11 cellular contexts compared by ENCODE assay signal in genomic region chr2:231683292-231683898, GRCh38. TPM values are rescaled to one million over a fixed set of nuclear protein-coding genes. Genes with fewer than 3 reads are reported as not detected.
DNase-seq lines count a peak whose midpoint lies in the region; ATAC-seq and TF ChIP-seq lines count a peak whose summit lies in the region.
"Had no signal": no experiment of that assay in that cellular context is flagged by ENCODE, and none has a peak within 500 bp of the region (broad histone marks: within the 10 kb centered on the region; RNA-seq: fewer than 3 reads in every experiment).

No MANE protein-coding gene starts in this region.

- H3K9me2 ChIP-seq in OCI-LY1 (ENCODE audit: low read depth, low read length): no peaks in the 10 kb centered on the region

- peaks cover 9 to 18% (median 14%) of the 10 kb centered on the region in 3 donors for H3K4me1 Mint-ChIP-seq in T-cell

- no peaks in the 10 kb centered on the region for H3K79me2 ChIP-seq in OCI-LY1 (ENCODE audit: insufficient read depth, low read length)

- peak overlapping the region in 6 of 10 experiments; percentile 68 to 76 (median 72); a peak in 12 of 20 replicates for H3K4me3 ChIP-seq in BLaER1 treated with 17β-estradiol and CSF1 and Interleukin-3, amounts not matched to agents 10 nM and 100 nM
- H3K4me3 ChIP-seq in Jurkat, Clone E6-1 (ENCODE audit: low read length): peak overlapping the region; percentile 32
- peak overlapping the region; percentile 54 for H3K4me3 ChIP-seq in OCI-LY1 (ENCODE audit: low read depth, low read length, poor library complexity, severe bottlenecking)
- H3K4me3 ChIP-seq: adrenal gland had no signal

- peaks cover 87 to 93% (median 90%) of the 10 kb centered on the region in 10 experiments for H3K4me1 ChIP-seq in BLaER1 treated with 17β-estradiol and CSF1 and Interleukin-3, amounts not matched to agents 10 nM and 100 nM
- peaks cover 79% of the 10 kb centered on the region for H3K4me1 ChIP-seq in OCI-LY1 (ENCODE audit: insufficient read depth, low read length, severe bottlenecking)

- H3F3A ChIP-seq in OCI-LY1 (ENCODE audit: insufficient read depth, low read length): peaks cover 4% of the 10 kb centered on the region; the same call in 1 of the 2 replicates

- H3K9me3 ChIP-seq in BLaER1 treated with 17β-estradiol and CSF1 and Interleukin-3, amounts not matched to agents 10 nM and 100 nM (replicated peaks in 1 of 11): no peaks in the 10 kb centered on the region
- H3K9me3 ChIP-seq in OCI-LY1 (ENCODE audit: low read length): no peaks in the 10 kb centered on the region
- H3K9me3 ChIP-seq: adrenal gland had no signal

- no peaks in the 10 kb centered on the region for H3K36me3 ChIP-seq in BLaER1 treated with 17β-estradiol and CSF1 and Interleukin-3, amounts not matched to agents 10 nM and 100 nM
- no peaks in the 10 kb centered on the region for H3K36me3 ChIP-seq in OCI-LY1 (ENCODE audit: insufficient read depth, low read length)
- H3K36me3 ChIP-seq: adrenal gland had no signal

- H3K36me3 Mint-ChIP-seq in T-cell: no peaks in the 10 kb centered on the region

- H3K4me2 ChIP-seq in BLaER1 treated with 17β-estradiol and CSF1 and Interleukin-3, amounts not matched to agents 10 nM and 100 nM: peak overlapping the region; percentile 83 to 100 (median 95)
- peak overlapping the region; percentile 61 for H3K4me2 ChIP-seq in OCI-LY1 (ENCODE audit: low read length)

- H2AFZ ChIP-seq in OCI-LY1 (ENCODE audit: low read length): no peak overlapping the region

- ATAC-seq in GM18861 (IDR thresholded peaks at IDR 0.05; ENCODE audit: unreplicated experiment): no peak
- no peak for ATAC-seq in HG03571 (IDR thresholded peaks at IDR 0.05; ENCODE audit: unreplicated experiment)
- no peak for ATAC-seq in T-cell (replicated peaks in 1 of 4)

- no peak for DNase-seq in Jurkat, Clone E6-1 (ENCODE audit: low read depth, low spot score)
- DNase-seq in myocyte (ENCODE audit: low read depth) (peak; percentile 60), T-cell (no peak)
- no peak for DNase-seq in activated effector memory CD4-positive, alpha-beta T cell treated with Interleukin-2 at 50 U/mL for 16 hours
- DNase-seq: adrenal gland, AML-193, immature natural killer cell had no signal

- peak overlapping the region; percentile 87 to 100 (median 98); a peak in 20 of 22 replicates for H3K27ac ChIP-seq in BLaER1 treated with 17β-estradiol and CSF1 and Interleukin-3, amounts not matched to agents 10 nM and 100 nM
- H3K27ac ChIP-seq in OCI-LY1 (ENCODE audit: low read depth, low read length, poor library complexity, severe bottlenecking): peak overlapping the region; percentile 96
- H3K27ac ChIP-seq: adrenal gland had no signal

- TF ChIP-seq CTCF in OCI-LY1 (IDR thresholded peaks at IDR 0.05; ENCODE audit: low read length): no peak

- H3K27me3 Mint-ChIP-seq in T-cell: peaks cover 14 to 24% of the 10 kb centered on the region in 2 donors

- no peaks in the 10 kb centered on the region for H3K9me3 Mint-ChIP-seq in T-cell
- H3K9me3 Mint-ChIP-seq: immature natural killer cell had no signal

- H3K27me3 ChIP-seq in BLaER1 treated with 17β-estradiol and CSF1 and Interleukin-3, amounts not matched to agents 10 nM and 100 nM: no peaks in the 10 kb centered on the region
- no peaks in the 10 kb centered on the region for H3K27me3 ChIP-seq in OCI-LY1 (ENCODE audit: insufficient read depth, low read length)
- H3K27me3 ChIP-seq: adrenal gland had no signal

- POLR2A ChIA-PET in T-cell (lab: Charles Lee): interaction anchor here (0.6 to 1.0 kb wide), 3 partner anchors 13 to 315 kb away, joined by 3 to 7 read pairs (median 4); no protein-coding TSS in a partner anchor

- peak overlapping the region; percentile 84 to 98 (median 94); a peak in 20 of 22 replicates for H3K9ac ChIP-seq in BLaER1 treated with 17β-estradiol and CSF1 and Interleukin-3, amounts not matched to agents 10 nM and 100 nM
- H3K9ac ChIP-seq in OCI-LY1 (ENCODE audit: low read length): peak overlapping the region; percentile 76

- H4K20me1 ChIP-seq in BLaER1 treated with 17β-estradiol and CSF1 and Interleukin-3, amounts not matched to agents 10 nM and 100 nM: no peaks in the 10 kb centered on the region; a peak in 1 of 22 replicates
- no peaks in the 10 kb centered on the region for H4K20me1 ChIP-seq in OCI-LY1 (ENCODE audit: insufficient read depth, low read length)

- CTCF ChIA-PET in T-cell (lab: Charles Lee): interaction anchor here (0.6 to 0.8 kb wide), 3 partner anchors 11 to 31 kb away, joined by 3 read pairs; no protein-coding TSS in a partner anchor

- no peak overlapping the region for H3K27ac Mint-ChIP-seq in T-cell
- H3K27ac Mint-ChIP-seq: immature natural killer cell had no signal

- H3K4me3 Mint-ChIP-seq in T-cell: no peak overlapping the region

RNA-seq across cellular contexts. Expression of gene PTMA, which starts 24.9 kb away (rescaled TPM):
- polyA plus RNA-seq in Jurkat, Clone E6-1 (2012; ENCODE audit: insufficient read depth, insufficient read length): 4,686 TPM
- total RNA-seq in myocyte (274 and 313 TPM in 2 replicates), T-cell (1,000 to 10,000 TPM; 1,067 to 1,378 (median 1,149) TPM)
- 210 TPM for polyA plus RNA-seq in myocyte (2012)
